ENCODE assay signal across 13 cellular contexts in the genomic region with DNA sequence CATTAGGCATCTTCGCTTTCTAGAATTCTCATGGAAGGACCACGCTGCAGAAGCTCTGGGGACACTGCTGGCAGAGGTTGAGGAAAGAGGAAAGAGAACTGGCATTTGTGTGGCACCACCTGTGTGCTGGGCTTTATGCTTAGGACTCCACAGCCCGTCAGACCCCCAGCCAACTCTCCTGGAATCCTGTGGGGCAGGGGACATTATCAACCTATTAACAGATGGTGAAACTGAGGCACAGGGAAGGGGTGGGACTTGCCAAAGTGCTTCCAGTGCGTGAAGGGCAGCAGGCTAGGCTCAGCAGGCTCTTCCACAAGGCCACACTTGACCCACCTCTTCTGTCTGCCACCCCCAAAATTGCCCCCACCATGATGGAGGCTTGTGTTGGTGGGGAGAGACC. TPM values are rescaled to one million over a fixed set of nuclear protein-coding genes. Genes with fewer than 3 reads are reported as not detected.
A peak's percentile ranks its signal among the peaks of the same experiment; 100 is the strongest.
DNase-seq lines count a peak whose midpoint lies in the region; ATAC-seq and TF ChIP-seq lines count a peak whose summit lies in the region.
"Had no signal": no experiment of that assay in that cellular context is flagged by ENCODE, and none has a peak within 500 bp of the region (broad histone marks: within the 10 kb centered on the region; RNA-seq: fewer than 3 reads in every experiment).

No MANE protein-coding gene starts in this region.

- TF ChIP-seq POLR2A in IMR-90 (IDR thresholded peaks at IDR 0.05; ENCODE audit: low read depth, low read length) = no peak

- peaks cover 44% of the 10 kb centered on the region for H3K4me1 ChIP-seq in IMR-90 (ENCODE audit: control insufficient read depth, insufficient read depth, low read length)
- H3K4me1 ChIP-seq in duodenal mucosa (ENCODE audit: control insufficient read depth in 1 of 2, insufficient read depth in 2 of 2, low read length in 2 of 2) = peaks cover 10 to 22% of the 10 kb centered on the region in 2 donors
- H3K4me1 ChIP-seq in mesodermal cell (ENCODE audit: control insufficient read depth, insufficient read depth, low read length, poor library complexity, severe bottlenecking) = peaks cover 63% of the 10 kb centered on the region
- peaks cover 9 to 80% (median 51%) of the 10 kb centered on the region in 5 donors for H3K4me1 ChIP-seq in subcutaneous abdominal adipose tissue (ENCODE audit: control insufficient read depth in 5 of 5, insufficient read depth in 5 of 5, low read length in 5 of 5)

- BruUV-seq in IMR-90 (replicated peaks; lab: Mats Ljungman, UMichigan) = no TSS peak

- H3K9me3 ChIP-seq in IMR-90 (ENCODE audit: control insufficient read depth, insufficient read depth, low read length) (no peaks in the 10 kb centered on the region), duodenal mucosa (ENCODE audit: control insufficient read depth in 1 of 2, low read length in 2 of 2) (no peaks in the 10 kb centered on the region), mesodermal cell (ENCODE audit: control insufficient read depth, low read length) (no peaks in the 10 kb centered on the region), subcutaneous abdominal adipose tissue (ENCODE audit: control insufficient read depth in 5 of 5, low read length in 5 of 5) (no peaks in the 10 kb centered on the region)

- H2BK15ac ChIP-seq in IMR-90 (ENCODE audit: low read depth, low read length) = peak overlapping the region; percentile 77; the same call in 2 of the 3 replicates

- H3K18ac ChIP-seq in IMR-90 (ENCODE audit: low read depth, low read length) = peak overlapping the region; percentile 81

- peak overlapping the region; percentile 88 for H4K5ac ChIP-seq in IMR-90 (ENCODE audit: low read depth, low read length)

- no peak for TF ChIP-seq RAD21 in IMR-90 (IDR thresholded peaks at IDR 0.05; ENCODE audit: low read length)

- peak overlapping the region; percentile 95 for H3K27ac ChIP-seq in IMR-90 (ENCODE audit: insufficient read depth, low read length)
- peak overlapping the region; percentile 47 for H3K27ac ChIP-seq in duodenal mucosa (ENCODE audit: low read depth, low read length)
- peak overlapping the region; percentile 100 for H3K27ac ChIP-seq in mesodermal cell (ENCODE audit: low read depth, low read length, severe bottlenecking)
- H3K27ac ChIP-seq in subcutaneous abdominal adipose tissue (ENCODE audit: low read depth, low read length) = peak overlapping the region; percentile 98

- peak overlapping the region; percentile 79 for H3K14ac ChIP-seq in IMR-90 (replicated peaks; ENCODE audit: low read depth, low read length)

- H3K79me1 ChIP-seq in IMR-90 (ENCODE audit: low read depth in 1 of 2, low read length in 2 of 2) = peaks cover 55 to 77% of the 10 kb centered on the region in 2 experiments

- CTCF ChIA-PET in IMR-90 (lab: Yijun Ruan, JAX) = interaction anchor here (0.6 kb wide), 1 partner anchor 26 kb away, joined by 3 read pairs; no protein-coding TSS in a partner anchor

- H2AK5ac ChIP-seq in IMR-90 (ENCODE audit: low read depth, low read length) = peak overlapping the region; percentile 98

- WGBS in IMR-90 (ENCODE audit: extremely low coverage in 2 of 2, insufficient read length in 1 of 2), 2 experiments = no CpG with 5 or more reads among the region's 4 CpGs
- 91 to 96% methylated on average over 2 to 3 of the region's 4 CpGs for WGBS in mesodermal cell (ENCODE audit: insufficient coverage in 2 of 2), 2 experiments

- H3K36me3 ChIP-seq in IMR-90 (ENCODE audit: control insufficient read depth, insufficient read depth, low read length) (peaks cover 24% of the 10 kb centered on the region; the same call in 1 of the 2 replicates), duodenal mucosa (ENCODE audit: control insufficient read depth in 1 of 2, insufficient read depth in 2 of 2, low read length in 2 of 2) (no peaks in the 10 kb centered on the region), mesodermal cell (ENCODE audit: control insufficient read depth, insufficient read depth, low read length) (peaks cover 20% of the 10 kb centered on the region), subcutaneous abdominal adipose tissue (ENCODE audit: control insufficient read depth in 5 of 5, insufficient read depth in 5 of 5, low read length in 5 of 5) (peaks cover 0 to 29% (median 14%) of the 10 kb centered on the region in 5 donors)

- peaks cover 3% of the 10 kb centered on the region for H4K20me1 ChIP-seq in IMR-90 (ENCODE audit: insufficient read depth, low read length)

- no peak for TF ChIP-seq CTCF in IMR-90 (conservative IDR thresholded peaks at IDR 0.05; ENCODE audit: low read depth, low read length)

- H2AFZ ChIP-seq in IMR-90 (replicated peaks; ENCODE audit: low read length, poor library complexity) = peak overlapping the region; percentile 93

- POLR2A ChIA-PET in IMR-90 (lab: Charles Lee; ENCODE audit: unreplicated experiment) = no interaction called here

- dilution Hi-C loops in IMR-90 (cut with HindIII; ENCODE audit: low sequenced_read_pairs, unreplicated experiment) = no loop called here

- H3K4ac ChIP-seq in IMR-90 (ENCODE audit: low read depth, low read length) = peak overlapping the region; percentile 100

- H3K4me2 ChIP-seq in IMR-90 (ENCODE audit: low read depth, low read length) = peak overlapping the region; percentile 18; the same call in 1 of the 2 replicates

- peak overlapping the region; percentile 68 to 99 for H4K8ac ChIP-seq in IMR-90 (ENCODE audit: low read depth in 2 of 2, low read length in 2 of 2)

- peak overlapping the region; percentile 98 for H4K91ac ChIP-seq in IMR-90 (ENCODE audit: insufficient read depth, low read depth, low read length)

- peak overlapping the region; percentile 60 for H3K56ac ChIP-seq in IMR-90 (ENCODE audit: extremely low read depth, insufficient read depth, low read length)

- H2BK5ac ChIP-seq in IMR-90 (ENCODE audit: low read depth, low read length, poor library complexity, severe bottlenecking) = peak overlapping the region; percentile 98

- H3K9ac ChIP-seq in IMR-90 (ENCODE audit: low read depth, low read length) (peak overlapping the region; percentile 55), duodenal mucosa (ENCODE audit: low read depth in 1 of 2, low read length in 2 of 2) (no peak overlapping the region), subcutaneous abdominal adipose tissue (ENCODE audit: low read length in 5 of 5) (peak overlapping the region; percentile 26 to 92 (median 53))

- peaks cover 32% of the 10 kb centered on the region for H3K9me1 ChIP-seq in IMR-90 (ENCODE audit: insufficient read depth, low read length)

- in situ Hi-C loops in IMR-90 (cut with MboI; ENCODE audit: low sequenced_read_pairs) = loop anchor here (25.0 kb wide), 1 partner anchor 89 kb away; no protein-coding TSS in a partner anchor

- intact Hi-C loops in IMR-90 (cut with micrococcal nuclease) = loop anchor here (1.0 kb wide), 2 partner anchors 24 to 47 kb away; a partner anchor contains a TSS

- peak overlapping the region; percentile 90 for H2BK20ac ChIP-seq in IMR-90 (ENCODE audit: low read depth, low read length)

- no peak for DNase-seq in IMR-90
- no peak for DNase-seq in putamen (ENCODE audit: low spot score)
- no peak for DNase-seq in HT-29 (ENCODE audit: low spot score)
- DNase-seq: activated CD4-positive, CD25-positive, alpha-beta regulatory T cell treated with anti-CD3 and anti-CD28 coated beads, Interleukin-2, amount 50 U/mL, for 72 hours; activated T-cell treated with anti-CD3 and anti-CD28 coated beads, Interleukin-2, amount 50 U/mL, for 1 hour; amniotic stem cell; NCI-H2081 treated with DMSO at 0.1 percent for 48 hours had no signal

- no peak overlapping the region for H3K4me3 ChIP-seq in IMR-90 (ENCODE audit: insufficient read depth, low read depth, low read length)
- H3K4me3 ChIP-seq in duodenal mucosa (ENCODE audit: low read depth in 1 of 2, low read length in 2 of 2) = no peak overlapping the region
- no peak overlapping the region for H3K4me3 ChIP-seq in mesodermal cell (ENCODE audit: extremely low read depth, insufficient read depth, low read length, poor library complexity, severe bottlenecking)
- peak overlapping the region in 1 of 5 donors; percentile 41 for H3K4me3 ChIP-seq in subcutaneous abdominal adipose tissue (ENCODE audit: low read depth in 1 of 5, low read length in 5 of 5)

- peak overlapping the region; percentile 99 for H2BK120ac ChIP-seq in IMR-90 (ENCODE audit: low read depth, low read length)

- no peaks in the 10 kb centered on the region for H3K27me3 ChIP-seq in IMR-90 (ENCODE audit: control insufficient read depth, insufficient read depth, low read length)
- H3K27me3 ChIP-seq in duodenal mucosa (ENCODE audit: control insufficient read depth in 1 of 2, insufficient read depth in 2 of 2, low read length in 2 of 2) = no peaks in the 10 kb centered on the region
- H3K27me3 ChIP-seq in subcutaneous abdominal adipose tissue (ENCODE audit: control insufficient read depth in 5 of 5, insufficient read depth in 4 of 5, low read length in 5 of 5) = no peaks in the 10 kb centered on the region

- no peak for ATAC-seq in IMR-90 (ENCODE audit: low read depth)
- no peak for ATAC-seq in GM18907 (IDR thresholded peaks at IDR 0.05; ENCODE audit: unreplicated experiment)
- ATAC-seq in HG02798 (IDR thresholded peaks at IDR 0.05; ENCODE audit: poor library complexity, unreplicated experiment) = no peak
- ATAC-seq: naive thymus-derived CD8-positive, alpha-beta T cell had no signal

- H3K23ac ChIP-seq in IMR-90 (ENCODE audit: low read depth, low read length) = peak overlapping the region; percentile 96

- peak overlapping the region; percentile 99 for H2AK9ac ChIP-seq in IMR-90 (replicated peaks; ENCODE audit: low read depth, low read length, poor library complexity)

TF ChIP-seq in IMR-90, 13 proteins besides CTCF, POLR2A, EP300 and RAD21:
- TF ChIP-seq CEBPB (IDR thresholded peaks at IDR 0.05; ENCODE audit: low read depth, low read length) (no peak), RCOR1 (IDR thresholded peaks at IDR 0.05; ENCODE audit: insufficient replicate concordance, low read length) (no peak), MAZ (IDR thresholded peaks at IDR 0.05; ENCODE audit: borderline replicate concordance, low read depth, low read length) (no peak), NFE2L2 (IDR thresholded peaks at IDR 0.05; ENCODE audit: low read depth, low read length) (no peak), RFX5 (IDR thresholded peaks at IDR 0.05; ENCODE audit: low read depth, low read length) (no peak)

RNA-seq across cellular contexts. Expression of a gene that starts 46.8 kb away (rescaled TPM):
- 12.2 and 15.1 TPM in 2 replicates for total RNA-seq in IMR-90 (2012; rRNA removed)
- 25.9 and 29.9 TPM in 2 replicates for polyA plus RNA-seq in IMR-90 (2012; rRNA removed)
- 19.8 and 29.3 TPM in 2 replicates for polyA plus RNA-seq in IMR-90 (2012; cell fraction: cytosol; rRNA removed)
- polyA plus RNA-seq in IMR-90 (2012; cell fraction: nucleus; rRNA removed; ENCODE audit: low replicate concordance) = 22.4 and 28.3 TPM in 2 replicates
- polyA plus RNA-seq in mesodermal cell (2013, experiment 1 of 2) = 43.7 TPM
- polyA plus RNA-seq in mesodermal cell (2013, experiment 2 of 2) = 41.4 TPM
- total RNA-seq in HT-29 (2014; rRNA removed; shearing (Covaris generic)) = 0.10 TPM in 1 of 2 replicates, not detected in the other

RNA-seq across cellular contexts. Expression of a gene that starts 51.4 kb away (rescaled TPM):
- 29.2 and 29.7 TPM in 2 replicates for total RNA-seq in IMR-90 (2012; rRNA removed)
- polyA plus RNA-seq in IMR-90 (2012; rRNA removed) = 127 and 130 TPM in 2 replicates
- 113 and 150 TPM in 2 replicates for polyA plus RNA-seq in IMR-90 (2012; cell fraction: cytosol; rRNA removed)
- polyA plus RNA-seq in IMR-90 (2012; cell fraction: nucleus; rRNA removed; ENCODE audit: low replicate concordance) = 205 and 248 TPM in 2 replicates
- polyA plus RNA-seq in mesodermal cell (2013, experiment 1 of 2) = 47.9 TPM
- 38.5 TPM for polyA plus RNA-seq in mesodermal cell (2013, experiment 2 of 2)
- total RNA-seq in HT-29 (2014; rRNA removed; shearing (Covaris generic)) = 58.3 and 65.8 TPM in 2 replicates

Comparison
In these comparisons a context has a peak if more than half of its experiments do, and no peak if none do; other contexts are left out.
1. H3K27ac ChIP-seq: peak in every context shown above with its lines; median percentile 100 in mesodermal cell; 98 in subcutaneous abdominal adipose tissue; 95 in IMR-90; 47 in duodenal mucosa.
2. H3K9ac ChIP-seq: peak in IMR-90 (single experiment) and subcutaneous abdominal adipose tissue (5 of 5); none in duodenal mucosa (0 of 2).
3. RNA of a gene that starts 46.8 kb away (total RNA-seq): 12.2 to 15.1 TPM in IMR-90; 0.10 TPM in HT-29; every median in the first group is over 10 times any median in the second.